In genomic region chr11:70270104-70270876, GRCh38 we compare ENCODE assay signal across 8 cellular contexts. TPM values are rescaled to one million over a fixed set of nuclear protein-coding genes. Genes with fewer than 3 reads are reported as not detected.
DNase-seq lines count a peak whose midpoint lies in the region; ATAC-seq, FAIRE-seq and TF ChIP-seq lines count a peak whose summit lies in the region.

PPFIA1 (plus strand) TSS chr11:70270690; CDS start chr11:70272173, 1,483 bp downstream.

- H3K36me3 Mint-ChIP-seq in T-helper 2 cell treated with Interferon-gamma antibody and Interleukin-4, amounts not matched to agents 5 μg/mL and 100 μg/mL, for 36 hours (ENCODE audit: low read depth): peaks cover 21% of the 10 kb centered on the region

- H3K4me1 ChIP-seq in ascending aorta (peaks cover 5 to 15% of the 10 kb centered on the region in 2 donors), rectal smooth muscle tissue (ENCODE audit: control insufficient read depth, insufficient read depth, low read length) (peaks cover 10% of the 10 kb centered on the region), vagina (peaks cover 33% of the 10 kb centered on the region)

- peak in 1 of 2 donors; percentile 90 for TF ChIP-seq POLR2A in vagina (IDR thresholded peaks at IDR 0.05)

- intact Hi-C loops in ascending aorta (cut with DNase I) (loop anchor here (1.0 kb wide), 3 partner anchors 18 to 129 kb away; partner anchors contain the start of gene FADD), vagina (cut with DNase I) (loop anchor here (10.0 kb wide), 1 partner anchor 145 kb away; no protein-coding TSS in a partner anchor)

- H3K36me3 ChIP-seq in ascending aorta (peaks cover 9 to 17% of the 10 kb centered on the region in 2 donors), rectal smooth muscle tissue (ENCODE audit: control insufficient read depth, insufficient read depth, low read length) (peaks cover 5% of the 10 kb centered on the region), vagina (peaks cover 0 to 6% of the 10 kb centered on the region in 2 donors)

- H3K27me3 ChIP-seq in ascending aorta (no peaks in the 10 kb centered on the region), rectal smooth muscle tissue (ENCODE audit: control insufficient read depth, insufficient read depth, low read length) (no peaks in the 10 kb centered on the region), vagina (no peaks in the 10 kb centered on the region)

- H3K27ac Mint-ChIP-seq in T-helper 2 cell treated with Interferon-gamma antibody and Interleukin-4, amounts not matched to agents 5 μg/mL and 100 μg/mL, for 36 hours: peak within 1 kb of the TSS; percentile 82

- H3K9me3 ChIP-seq in ascending aorta: no peaks in the 10 kb centered on the region
- H3K9me3 ChIP-seq in vagina: no peaks in the 10 kb centered on the region

- peaks cover 23% of the 10 kb centered on the region for H3K27me3 Mint-ChIP-seq in T-helper 2 cell treated with Interferon-gamma antibody and Interleukin-4, amounts not matched to agents 5 μg/mL and 100 μg/mL, for 36 hours (ENCODE audit: low read depth)

- H3K9me3 Mint-ChIP-seq in T-helper 2 cell treated with Interferon-gamma antibody and Interleukin-4, amounts not matched to agents 5 μg/mL and 100 μg/mL, for 36 hours: no peaks in the 10 kb centered on the region

- peak within 1 kb of the TSS; percentile 77 to 79 for H3K27ac ChIP-seq in ascending aorta
- peak within 1 kb of the TSS; percentile 47 for H3K27ac ChIP-seq in rectal smooth muscle tissue (ENCODE audit: low read depth, low read length)
- H3K27ac ChIP-seq in vagina: peak within 1 kb of the TSS; percentile 72

- peak within 1 kb of the TSS; percentile 92 for H3K4me3 Mint-ChIP-seq in T-helper 2 cell treated with Interferon-gamma antibody and Interleukin-4, amounts not matched to agents 5 μg/mL and 100 μg/mL, for 36 hours

- peak within 1 kb of the TSS; percentile 88 to 98 for H3K4me3 ChIP-seq in ascending aorta
- peak within 1 kb of the TSS; percentile 76 for H3K4me3 ChIP-seq in rectal smooth muscle tissue (ENCODE audit: low read length)
- H3K4me3 ChIP-seq in vagina: peak within 1 kb of the TSS; percentile 77 to 97

- peak within 1 kb of the TSS; percentile 25 for H3K9ac ChIP-seq in rectal smooth muscle tissue (ENCODE audit: low read length)

- H3K4me1 Mint-ChIP-seq in T-helper 2 cell treated with Interferon-gamma antibody and Interleukin-4, amounts not matched to agents 5 μg/mL and 100 μg/mL, for 36 hours (ENCODE audit: low read depth): peaks cover 25% of the 10 kb centered on the region

- DNase-seq in GM18507 (ENCODE audit: extremely low spot score, insufficient read length, low read depth) (peak; percentile 99), NCI-H1930 (lab: John Stamatoyannopoulos, UW) (peak; percentile 87 to 96), ascending aorta (ENCODE audit: low spot score in 2 of 2) (peak; percentile 74 to 97), hepatic stellate cell (ENCODE audit: low spot score) (peak; percentile 97), vagina (ENCODE audit: extremely low spot score in 2 of 2) (peak in 1 of 2 donors; percentile 94)
- peak; percentile 95 for DNase-seq in T-helper 2 cell treated with Interferon-gamma antibody and Interleukin-4, amounts not matched to agents 5 μg/mL and 100 μg/mL, for 36 hours (ENCODE audit: low spot score)

- peak; percentile 91 for FAIRE-seq in GM18507 (lab: Jason Lieb, UNC)

- TF ChIP-seq CTCF in ascending aorta (IDR thresholded peaks at IDR 0.05): peak in 1 of 3 experiments; percentile 14
- no peak for TF ChIP-seq CTCF in vagina (IDR thresholded peaks at IDR 0.05)

- ATAC-seq in HG02973 (IDR thresholded peaks at IDR 0.05; ENCODE audit: unreplicated experiment): peak; percentile 84

RNA-seq across cellular contexts. Expression of gene PPFIA1, which starts in this region (rescaled TPM):
- total RNA-seq in ascending aorta (29.3 TPM), vagina (54.3 TPM)
